Comparison of ENCODE assay signal across 2 cellular contexts in genomic region chr11:68031136-68031459, GRCh38.
TF ChIP-seq lines count a peak whose summit lies in the region.

No MANE protein-coding gene starts in this region.

TF ChIP-seq in A549, 52 proteins besides CTCF, POLR2A, EP300 and RAD21:
- no peak for TF ChIP-seq FOSL2 (IDR thresholded peaks at IDR 0.05)
- TF ChIP-seq FOSL2 (CRISPR knock-in tag; IDR thresholded peaks at IDR 0.05), result no peak
- TF ChIP-seq TP53 (CRISPR knock-in tag; IDR thresholded peaks at IDR 0.05), result no peak
- no peak for TF ChIP-seq CBX8 (IDR thresholded peaks at IDR 0.05)
- no peak for TF ChIP-seq HDAC2 (IDR thresholded peaks at IDR 0.05)
- no peak for TF ChIP-seq KDM5A (IDR thresholded peaks at IDR 0.05)
- TF ChIP-seq JUNB (IDR thresholded peaks at IDR 0.05), result no peak
- TF ChIP-seq RCOR1 (IDR thresholded peaks at IDR 0.05; ENCODE audit: low read depth, low read length), result no peak
- TF ChIP-seq ZC3H11A (IDR thresholded peaks at IDR 0.05), result no peak
- no peak for TF ChIP-seq USF2 (IDR thresholded peaks at IDR 0.05)
- no peak for TF ChIP-seq ZFP36 (IDR thresholded peaks at IDR 0.05; ENCODE audit: borderline replicate concordance, partially characterized antibody)
- no peak for TF ChIP-seq CBX2 (IDR thresholded peaks at IDR 0.05; ENCODE audit: borderline replicate concordance, low read depth)
- no peak for TF ChIP-seq MAX (IDR thresholded peaks at IDR 0.05)
- no peak for TF ChIP-seq PBX3 (IDR thresholded peaks at IDR 0.05)
- TF ChIP-seq RNF2 (IDR thresholded peaks at IDR 0.05; ENCODE audit: borderline replicate concordance, low read depth), result no peak
- TF ChIP-seq ESRRA (IDR thresholded peaks at IDR 0.05; ENCODE audit: borderline replicate concordance, low read length), result no peak
- no peak for TF ChIP-seq BCL3 (IDR thresholded peaks at IDR 0.05)
- no peak for TF ChIP-seq GATA3 (IDR thresholded peaks at IDR 0.05; ENCODE audit: borderline replicate concordance)
- no peak for TF ChIP-seq MAFK (IDR thresholded peaks at IDR 0.05; ENCODE audit: partially characterized antibody)
- TF ChIP-seq HES2 (IDR thresholded peaks at IDR 0.05), result no peak
- no peak for TF ChIP-seq TFCP2L1 (CRISPR knock-in tag; IDR thresholded peaks at IDR 0.05)

TF ChIP-seq in IMR-90, 13 proteins besides CTCF, POLR2A, EP300 and RAD21:
- TF ChIP-seq FOS (IDR thresholded peaks at IDR 0.05; ENCODE audit: low read depth, low read length) (no peak), RCOR1 (IDR thresholded peaks at IDR 0.05; ENCODE audit: insufficient replicate concordance, low read length) (no peak), MAFK (IDR thresholded peaks at IDR 0.05; ENCODE audit: low read depth, low read length) (no peak)
